In the genomic region with DNA sequence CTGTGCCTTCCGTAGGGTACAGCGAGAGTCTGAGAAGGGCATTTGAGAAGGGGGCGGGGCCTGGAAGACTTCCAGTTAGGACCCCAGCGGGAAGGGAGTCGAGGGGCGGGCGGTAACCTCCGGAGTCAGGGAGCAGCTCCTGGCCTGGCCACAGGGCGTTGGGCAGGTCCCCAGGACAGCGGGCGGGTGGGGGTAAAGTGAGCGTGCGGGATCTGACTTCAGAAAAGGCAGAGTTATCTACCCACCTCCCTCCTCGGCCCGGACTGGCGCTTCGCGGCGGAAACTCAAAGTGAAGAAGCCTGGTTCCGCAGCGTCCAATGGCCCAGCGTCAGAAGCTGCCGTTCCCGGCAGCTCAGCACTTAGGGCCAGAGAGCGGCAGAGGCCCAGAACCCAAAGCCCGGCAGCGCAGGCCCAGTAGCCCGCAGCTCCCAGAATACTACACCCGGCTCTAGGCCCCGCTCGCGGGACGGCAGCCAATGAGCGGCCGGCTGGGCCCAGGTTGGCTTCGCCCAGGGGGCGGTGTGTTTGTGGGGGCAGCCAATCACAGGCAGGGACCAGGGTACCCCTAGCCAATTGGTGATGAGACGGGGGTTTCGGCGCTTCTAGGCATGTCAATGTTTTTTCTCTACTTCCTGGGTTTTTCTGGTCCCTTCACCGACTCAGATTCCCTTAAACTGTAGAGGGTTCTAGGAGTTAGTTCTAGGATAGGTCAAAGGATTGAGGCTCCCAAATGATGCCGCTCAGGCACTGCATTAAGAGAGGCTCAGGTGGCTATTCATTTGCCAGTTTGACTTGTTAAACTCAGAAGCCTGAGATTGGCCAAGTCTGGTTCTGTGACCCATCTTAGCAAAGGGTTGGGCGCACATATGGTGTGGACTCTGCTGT, we compare ENCODE assay signal across 8 cellular contexts. TPM values are rescaled to one million over a fixed set of nuclear protein-coding genes. Genes with fewer than 3 reads are reported as not detected.
A peak's percentile ranks its signal among the peaks of the same experiment; 100 is the strongest.
DNase-seq lines count a peak whose midpoint lies in the region; ATAC-seq and TF ChIP-seq lines count a peak whose summit lies in the region.

A gene with protein sequence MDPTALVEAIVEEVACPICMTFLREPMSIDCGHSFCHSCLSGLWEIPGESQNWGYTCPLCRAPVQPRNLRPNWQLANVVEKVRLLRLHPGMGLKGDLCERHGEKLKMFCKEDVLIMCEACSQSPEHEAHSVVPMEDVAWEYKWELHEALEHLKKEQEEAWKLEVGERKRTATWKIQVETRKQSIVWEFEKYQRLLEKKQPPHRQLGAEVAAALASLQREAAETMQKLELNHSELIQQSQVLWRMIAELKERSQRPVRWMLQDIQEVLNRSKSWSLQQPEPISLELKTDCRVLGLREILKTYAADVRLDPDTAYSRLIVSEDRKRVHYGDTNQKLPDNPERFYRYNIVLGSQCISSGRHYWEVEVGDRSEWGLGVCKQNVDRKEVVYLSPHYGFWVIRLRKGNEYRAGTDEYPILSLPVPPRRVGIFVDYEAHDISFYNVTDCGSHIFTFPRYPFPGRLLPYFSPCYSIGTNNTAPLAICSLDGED (minus strand): TSS at position 450 of the 885 bp plus-strand sequence. CDS start 2,727 bp downstream, outside the sequence.

- in situ Hi-C loops in KBM-7 (cut with MboI; ENCODE audit: low pct_unique_long_range_greater_than_20kb, low sequenced_read_pairs), result no loop called here

- peak within 1 kb of the TSS; percentile 71 for H3K4me3 ChIP-seq in fibroblast of mammary gland (ENCODE audit: control insufficient read depth, low read depth, low read length)

- peak within 1 kb of the TSS; percentile 74 to 81 for H3K27ac Mint-ChIP-seq in natural killer cell treated with Interleukin-12 subunit alpha and Interleukin-12 subunit beta and Interleukin-15 and Interleukin-18, amount 100 ng/mL, for 72 hours

- no peaks in the 10 kb centered on the region for H3K9me3 Mint-ChIP-seq in natural killer cell treated with Interleukin-12 subunit alpha and Interleukin-12 subunit beta and Interleukin-15 and Interleukin-18, amount 100 ng/mL, for 72 hours

- peak; percentile 100 for ATAC-seq in GM21717 (IDR thresholded peaks at IDR 0.05; ENCODE audit: unreplicated experiment)
- peak; percentile 100 for ATAC-seq in natural killer cell treated with Interleukin-12 subunit alpha and Interleukin-12 subunit beta and Interleukin-15 and Interleukin-18, amount 100 ng/mL, for 72 hours
- ATAC-seq in stimulated activated naive CD8-positive, alpha-beta T cell treated with anti-CD3 and anti-CD28 coated beads, Interleukin-15, Interleukin-2, amounts not matched to agents 100 U/mL and 50 U/mL, for 24 hours, result peak; percentile 100

- H3K27me3 Mint-ChIP-seq in natural killer cell treated with Interleukin-12 subunit alpha and Interleukin-12 subunit beta and Interleukin-15 and Interleukin-18, amount 100 ng/mL, for 72 hours, result no peaks in the 10 kb centered on the region

- H3K36me3 Mint-ChIP-seq in natural killer cell treated with Interleukin-12 subunit alpha and Interleukin-12 subunit beta and Interleukin-15 and Interleukin-18, amount 100 ng/mL, for 72 hours, result peaks cover 5% of the 10 kb centered on the region

- no peak for TF ChIP-seq CTCF in fibroblast of mammary gland (conservative IDR thresholded peaks at IDR 0.05; ENCODE audit: control insufficient read depth, insufficient read depth, low read depth, low read length)

- H3K4me1 Mint-ChIP-seq in natural killer cell treated with Interleukin-12 subunit alpha and Interleukin-12 subunit beta and Interleukin-15 and Interleukin-18, amount 100 ng/mL, for 72 hours (ENCODE audit: low read depth in 2 of 2), result peaks cover 31 to 32% of the 10 kb centered on the region in 2 donors

- peak within 1 kb of the TSS; percentile 84 for H3K4me3 Mint-ChIP-seq in natural killer cell treated with Interleukin-12 subunit alpha and Interleukin-12 subunit beta and Interleukin-15 and Interleukin-18, amount 100 ng/mL, for 72 hours

- DNase-seq in DMS53 (lab: John Stamatoyannopoulos, UW) (peak; percentile 99), KBM-7 (peak; percentile 96), RPMI7951 (ENCODE audit: low read depth) (peak; percentile 94), fibroblast of mammary gland (ENCODE audit: low read depth) (peak; percentile 93)
- peak; percentile 92 for DNase-seq in activated T-helper 9 cell treated with anti-CD3 and anti-CD28 coated beads, Interleukin-2, amount 50 U/mL, for 16 hours (ENCODE audit: low read depth)
- DNase-seq in natural killer cell treated with Interleukin-12 subunit alpha and Interleukin-12 subunit beta and Interleukin-15 and Interleukin-18, amount 100 ng/mL, for 72 hours (ENCODE audit: low spot score), result peak; percentile 98
- peak; percentile 94 for DNase-seq in stimulated activated naive CD8-positive, alpha-beta T cell treated with anti-CD3 and anti-CD28 coated beads, Interleukin-15, Interleukin-2, amounts not matched to agents 100 U/mL and 50 U/mL, for 24 hours

RNA-seq across cellular contexts. Expression of the gene that starts here (rescaled TPM):
- total RNA-seq in RPMI7951 (2014; rRNA removed; shearing (Covaris generic)), result 4.9 and 5.4 TPM in 2 replicates
- 10 to 100 TPM; 12.6 to 15.3 TPM for total RNA-seq in natural killer cell treated with Interleukin-12 subunit alpha and Interleukin-12 subunit beta and Interleukin-15 and Interleukin-18, amount 100 ng/mL, for 72 hours

Comparison
In these comparisons a context has a peak if more than half of its experiments do, and no peak if none do; other contexts are left out.
1. Peak in every context shown above with its lines: DNase-seq, ATAC-seq and H3K4me3 ChIP-seq.